ENCODE assay signal across 35 cellular contexts in genomic region chr1:177640687-177641086, GRCh38.
"Had no signal": no experiment of that assay in that cellular context is flagged by ENCODE, and none has a peak within 500 bp of the region (broad histone marks: within the 10 kb centered on the region; RNA-seq: fewer than 3 reads in every experiment).

No MANE protein-coding gene starts in this region.

- H3K27me3 ChIP-seq: MG63 had no signal

- H3K9me3 ChIP-seq: MG63 had no signal

- H3K4me3 ChIP-seq: MG63 had no signal

- DNase-seq: Karpas-422, Kasumi-1, MG63, MM.1S, MV-4-11, NCI-H1048, NCI-H1092, NCI-H1092 treated with DMSO at 0.1 percent for 48 hours, NCI-H1105, NCI-H1105 treated with DMSO at 0.1 percent for 48 hours, NCI-H1417, NCI-H1417 treated with DMSO at 0.1 percent for 48 hours, NCI-H1436, NCI-H1436 treated with DMSO at 0.1 percent for 48 hours, NCI-H146, NCI-H1694, NCI-H1694 treated with DMSO at 0.1 percent for 48 hours, NCI-H187, NCI-H187 treated with DMSO at 0.1 percent for 48 hours, NCI-H1930, NCI-H2029, NCI-H2029 treated with DMSO at 0.1 percent for 48 hours, NCI-H2081, NCI-H2081 treated with DMSO at 0.1 percent for 48 hours, NCI-H2107, NCI-H2171, NCI-H2171 treated with DMSO at 0.1 percent for 48 hours, NCI-H2227 treated with DMSO at 0.1 percent for 48 hours, NCI-H226, NCI-H345, NCI-H446, NCI-H446 treated with DMSO at 0.1 percent for 48 hours, NCI-H510A, NCI-H510A treated with DMSO at 0.1 percent for 48 hours, NCI-H524 had no signal

- H3K36me3 ChIP-seq: MG63 had no signal
